In genomic region chr18:21192308-21192624, GRCh38 we compare ENCODE assay signal across 13 cellular contexts. TPM values are rescaled to one million over a fixed set of nuclear protein-coding genes. Genes with fewer than 3 reads are reported as not detected.
A peak's percentile ranks its signal among the peaks of the same experiment; 100 is the strongest.
DNase-seq lines count a peak whose midpoint lies in the region; TF ChIP-seq lines count a peak whose summit lies in the region.
"Had no signal": no experiment of that assay in that cellular context is flagged by ENCODE, and none has a peak within 500 bp of the region (broad histone marks: within the 10 kb centered on the region; RNA-seq: fewer than 3 reads in every experiment).

No MANE protein-coding gene starts in this region.

- no peak overlapping the region for H3K4me3 Mint-ChIP-seq in CD14-positive monocyte
- H3K4me3 Mint-ChIP-seq: T-cell had no signal

- no peaks in the 10 kb centered on the region for H3K9me3 ChIP-seq in PC-9 (ENCODE audit: insufficient read depth, low read depth)
- H3K9me3 ChIP-seq: SK-N-SH had no signal

- intact Hi-C loops in CD14-positive monocyte (cut with micrococcal nuclease): no loop called here
- intact Hi-C loops in PC-9 (cut with micrococcal nuclease; ENCODE audit: unreplicated experiment): loop anchor here (10.0 kb wide), 1 partner anchor 413 kb away; the partner anchor contains the start of gene ESCO1

- peak; percentile 34 for TF ChIP-seq CTCF in CD14-positive monocyte (IDR thresholded peaks at IDR 0.05)
- peak; percentile 21; the same call in 1 of the 2 replicates for TF ChIP-seq CTCF in PC-9 (conservative IDR thresholded peaks at IDR 0.05)

- no peaks in the 10 kb centered on the region for H3K9me2 ChIP-seq in PC-9 (ENCODE audit: insufficient read depth)

- H3K27me3 ChIP-seq in PC-9 (ENCODE audit: insufficient read depth, low read depth): no peaks in the 10 kb centered on the region

- no peaks in the 10 kb centered on the region for H3K36me3 Mint-ChIP-seq in CD14-positive monocyte
- H3K36me3 Mint-ChIP-seq: T-cell had no signal

- DNase-seq in CD14-positive monocyte (ENCODE audit: low spot score): no peak
- DNase-seq in PC-9: no peak
- no peak for DNase-seq in substantia nigra (lab: John Stamatoyannopoulos, UW)
- DNase-seq in OCI-M1 (lab: John Stamatoyannopoulos, UW): no peak
- DNase-seq in NOMO-1 (lab: John Stamatoyannopoulos, UW; ENCODE audit: unreplicated experiment in 2 of 2): no peak
- DNase-seq in cerebellum (ENCODE audit: low spot score): no peak
- no peak for DNase-seq in stimulated activated CD4-positive, alpha-beta T cell treated with anti-CD3 and anti-CD28 coated beads, Interleukin-4, amount 100 ng/mL, for 4 hours
- DNase-seq: GF-D8, NCI-H1436 treated with DMSO at 0.1 percent for 48 hours had no signal

- H4K20me1 ChIP-seq in PC-9 (ENCODE audit: insufficient read depth): no peaks in the 10 kb centered on the region

- CTCF ChIA-PET in PC-9 (lab: Charles Lee): no interaction called here

- no peaks in the 10 kb centered on the region for H3K9me3 Mint-ChIP-seq in CD14-positive monocyte
- H3K9me3 Mint-ChIP-seq: T-cell had no signal

- peaks cover 15 to 18% (median 15%) of the 10 kb centered on the region in 3 donors for H3K27me3 Mint-ChIP-seq in CD14-positive monocyte (ENCODE audit: low read depth in 3 of 3)

- H3K4me1 ChIP-seq in PC-9 (replicated peaks; ENCODE audit: insufficient read depth): no peaks in the 10 kb centered on the region

- H3K4me2 ChIP-seq in PC-9: no peak overlapping the region
- H3K4me2 ChIP-seq: SK-N-SH had no signal

- no peaks in the 10 kb centered on the region for H3K36me3 ChIP-seq in PC-9 (ENCODE audit: low read depth)

- H3F3A ChIP-seq in PC-9 (ENCODE audit: insufficient read depth, low read depth): no peaks in the 10 kb centered on the region

- H2AFZ ChIP-seq in PC-9: no peak overlapping the region

- BruUV-seq in PC-9 (replicated peaks; lab: Mats Ljungman, UMichigan): no TSS peak

- H3K4me1 Mint-ChIP-seq in CD14-positive monocyte: no peaks in the 10 kb centered on the region
- H3K4me1 Mint-ChIP-seq: T-cell had no signal

- POLR2A ChIA-PET in PC-9 (lab: Charles Lee; ENCODE audit: unreplicated experiment): no interaction called here

- H3K79me2 ChIP-seq in PC-9 (ENCODE audit: low read depth): no peaks in the 10 kb centered on the region

- H3K27ac ChIP-seq in PC-9: no peak overlapping the region
- H3K27ac ChIP-seq in cingulate gyrus (ENCODE audit: low read depth, low read length): peak overlapping the region; percentile 57
- peak overlapping the region; percentile 79 for H3K27ac ChIP-seq in substantia nigra (ENCODE audit: low read depth, low read length, poor library complexity, severe bottlenecking)
- H3K27ac ChIP-seq: HL-60 had no signal

- no peak overlapping the region for H3K27ac Mint-ChIP-seq in CD14-positive monocyte
- H3K27ac Mint-ChIP-seq: T-cell had no signal

- H3K4me3 ChIP-seq in PC-9: no peak overlapping the region

RNA-seq across cellular contexts. Expression of gene GREB1L, which starts 49.8 kb away (rescaled TPM):
- under 1 TPM; 0.02 to 0.03 TPM for polyA plus RNA-seq in CD14-positive monocyte
- total RNA-seq in PC-9 (2021): 3.6 and 6.0 TPM in 2 replicates
- total RNA-seq in cerebellum: 66.2 TPM
